In genomic region chr5:149099920-149100319, GRCh38 we compare ENCODE assay signal across 11 cellular contexts. TPM values are rescaled to one million over a fixed set of nuclear protein-coding genes. Genes with fewer than 3 reads are reported as not detected.
"Had no signal": no experiment of that assay in that cellular context is flagged by ENCODE, and none has a peak within 500 bp of the region (broad histone marks: within the 10 kb centered on the region; RNA-seq: fewer than 3 reads in every experiment).

No MANE protein-coding gene starts in this region.

- H3K4me3 ChIP-seq: GM23248, GM23338, HAP-1 had no signal

- H3K4me1 ChIP-seq: HAP-1 had no signal

- H3K9ac ChIP-seq: GM23248 had no signal

- H3K36me3 ChIP-seq: HAP-1 had no signal

- FAIRE-seq: H1, H54 had no signal

- H3K27ac ChIP-seq: GM23248 had no signal

- ATAC-seq: GM23338, HCT116 had no signal

- H2AFZ ChIP-seq: GM23248, GM23338 had no signal

- H3K4me2 ChIP-seq: GM23338 had no signal

- DNase-seq: GM23248, GOT3, H7, H9, HCEC 1CT, HFFc6 had no signal

RNA-seq across cellular contexts. Expression of gene SH3TC2, which starts 37.1 kb away (rescaled TPM):
- total RNA-seq: H7, H9 had no signal
